ENCODE assay signal across 21 cellular contexts in the genomic region with DNA sequence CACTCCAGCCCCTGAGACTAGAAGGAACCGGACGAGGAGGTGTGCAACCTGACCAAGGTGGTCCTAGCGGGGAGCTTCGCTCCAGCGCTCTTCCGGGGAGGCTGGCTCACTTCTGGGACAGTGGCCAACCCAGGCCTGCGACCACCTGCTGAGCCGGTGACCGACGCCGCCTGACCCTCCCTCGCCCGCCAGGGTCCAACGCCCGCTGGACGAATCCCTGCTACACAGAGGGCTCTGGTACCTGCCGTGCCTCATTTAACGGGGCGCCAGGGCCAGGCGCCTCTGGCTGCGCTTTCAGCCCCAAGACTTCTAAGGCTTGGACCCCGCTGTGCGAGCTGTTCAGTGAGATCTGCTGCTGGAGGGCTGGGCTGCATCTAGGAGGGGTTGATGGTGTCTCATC.
DNase-seq lines count a peak whose midpoint lies in the region; ATAC-seq, FAIRE-seq and TF ChIP-seq lines count a peak whose summit lies in the region.
"Had no signal": no experiment of that assay in that cellular context is flagged by ENCODE, and none has a peak within 500 bp of the region (broad histone marks: within the 10 kb centered on the region; RNA-seq: fewer than 3 reads in every experiment).

No MANE protein-coding gene starts in this region.

- no peaks in the 10 kb centered on the region for H3K36me3 Mint-ChIP-seq in natural killer cell treated with Interleukin-12 subunit alpha and Interleukin-12 subunit beta and Interleukin-15 and Interleukin-18, amount 100 ng/mL, for 72 hours
- no peaks in the 10 kb centered on the region for H3K36me3 Mint-ChIP-seq in natural killer cell
- H3K36me3 Mint-ChIP-seq: CD8-positive, alpha-beta T cell had no signal

- H3K4me2 ChIP-seq in osteoblast (ENCODE audit: insufficient read depth, low read length): no peak overlapping the region
- H3K4me2 ChIP-seq: A549; BLaER1 treated with 17β-estradiol and CSF1 and Interleukin-3, amounts not matched to agents 10 nM and 100 nM had no signal

- H2AFZ ChIP-seq in osteoblast (ENCODE audit: low read length): no peak overlapping the region

- H3K36me3 ChIP-seq in osteoblast (ENCODE audit: insufficient read depth, low read length): no peaks in the 10 kb centered on the region
- H3K36me3 ChIP-seq: BLaER1 treated with 17β-estradiol and CSF1 and Interleukin-3, amounts not matched to agents 10 nM and 100 nM had no signal

- H3K27me3 ChIP-seq in osteoblast (ENCODE audit: insufficient read depth, low read length): no peaks in the 10 kb centered on the region
- H3K27me3 ChIP-seq: BLaER1 treated with 17β-estradiol and CSF1 and Interleukin-3, amounts not matched to agents 10 nM and 100 nM had no signal

- H3K9me3 Mint-ChIP-seq in natural killer cell treated with Interleukin-12 subunit alpha and Interleukin-12 subunit beta and Interleukin-15 and Interleukin-18, amount 100 ng/mL, for 72 hours: no peaks in the 10 kb centered on the region
- no peaks in the 10 kb centered on the region for H3K9me3 Mint-ChIP-seq in natural killer cell
- H3K9me3 Mint-ChIP-seq: CD4-positive, alpha-beta T cell; CD8-positive, alpha-beta T cell had no signal

- no peak overlapping the region for H3K4me3 Mint-ChIP-seq in natural killer cell treated with Interleukin-12 subunit alpha and Interleukin-12 subunit beta and Interleukin-15 and Interleukin-18, amount 100 ng/mL, for 72 hours
- no peak overlapping the region for H3K4me3 Mint-ChIP-seq in natural killer cell
- H3K4me3 Mint-ChIP-seq: B cell; CD4-positive, alpha-beta T cell; CD8-positive, alpha-beta T cell had no signal

- FAIRE-seq in HTR-8/SVneo (lab: Jason Lieb, UNC): no peak
- FAIRE-seq: A549, D721Med, G401.6, GM12891, GM19239 had no signal

- TF ChIP-seq CTCF in natural killer cell (IDR thresholded peaks at IDR 0.05) (no peak), osteoblast (IDR thresholded peaks at IDR 0.05; ENCODE audit: extremely low read depth, low read depth, low read length) (no peak)

- H3K9me3 ChIP-seq in osteoblast (ENCODE audit: low read depth, low read length): no peaks in the 10 kb centered on the region
- H3K9me3 ChIP-seq: A549, Caco-2 had no signal

- intact Hi-C loops in natural killer cell (cut with micrococcal nuclease): no loop called here

- H3K4me1 ChIP-seq in osteoblast (ENCODE audit: insufficient read depth, low read length): no peaks in the 10 kb centered on the region
- H3K4me1 ChIP-seq: A549; BLaER1 treated with 17β-estradiol and CSF1 and Interleukin-3, amounts not matched to agents 10 nM and 100 nM; Caco-2 had no signal

- no peak overlapping the region for H3K4me3 ChIP-seq in osteoblast (ENCODE audit: insufficient read depth, low read length)
- H3K4me3 ChIP-seq: A549; BLaER1 treated with 17β-estradiol and CSF1 and Interleukin-3, amounts not matched to agents 10 nM and 100 nM had no signal

- H3K79me2 ChIP-seq in osteoblast (ENCODE audit: insufficient read depth, low read length): no peaks in the 10 kb centered on the region

- DNase-seq in natural killer cell treated with Interleukin-12 subunit alpha and Interleukin-12 subunit beta and Interleukin-15 and Interleukin-18, amount 100 ng/mL, for 72 hours (ENCODE audit: low spot score): no peak
- no peak for DNase-seq in natural killer cell
- DNase-seq in osteoblast (ENCODE audit: insufficient read length, low spot score, missing footprints): peak; percentile 21
- DNase-seq in NOMO-1 treated with dmso at 0.1 percent for 144 hours (lab: John Stamatoyannopoulos, UW; ENCODE audit: unreplicated experiment): no peak
- DNase-seq in HTR-8/SVneo (ENCODE audit: insufficient read length, low spot score): no peak
- DNase-seq: AML-193; Caco-2; Calu3; CD4-positive, alpha-beta T cell; CD8-positive, alpha-beta T cell; DMS79 treated with DMSO at 0.1 percent for 48 hours; GF-D8 had no signal

- H3K27me3 Mint-ChIP-seq in natural killer cell treated with Interleukin-12 subunit alpha and Interleukin-12 subunit beta and Interleukin-15 and Interleukin-18, amount 100 ng/mL, for 72 hours: peaks cover 16 to 29% of the 10 kb centered on the region in 2 donors
- peaks cover 12 to 32% of the 10 kb centered on the region in 2 donors for H3K27me3 Mint-ChIP-seq in natural killer cell (ENCODE audit: low read depth in 2 of 2)

- no peaks in the 10 kb centered on the region for H3K4me1 Mint-ChIP-seq in natural killer cell treated with Interleukin-12 subunit alpha and Interleukin-12 subunit beta and Interleukin-15 and Interleukin-18, amount 100 ng/mL, for 72 hours (ENCODE audit: low read depth in 2 of 2)
- no peaks in the 10 kb centered on the region for H3K4me1 Mint-ChIP-seq in natural killer cell
- H3K4me1 Mint-ChIP-seq: B cell had no signal

- H3K27ac ChIP-seq in osteoblast (ENCODE audit: low read depth, low read length): no peak overlapping the region
- H3K27ac ChIP-seq: 22Rv1; A549; BLaER1 treated with 17β-estradiol and CSF1 and Interleukin-3, amounts not matched to agents 10 nM and 100 nM; C4-2B had no signal

- ATAC-seq in natural killer cell treated with Interleukin-12 subunit alpha and Interleukin-12 subunit beta and Interleukin-15 and Interleukin-18, amount 100 ng/mL, for 72 hours: peak; percentile 24 to 53
- ATAC-seq in natural killer cell: no peak
- ATAC-seq: CD8-positive, alpha-beta T cell had no signal

- no peak overlapping the region for H3K27ac Mint-ChIP-seq in natural killer cell treated with Interleukin-12 subunit alpha and Interleukin-12 subunit beta and Interleukin-15 and Interleukin-18, amount 100 ng/mL, for 72 hours
- H3K27ac Mint-ChIP-seq in natural killer cell: no peak overlapping the region
- H3K27ac Mint-ChIP-seq: B cell; CD4-positive, alpha-beta T cell; CD8-positive, alpha-beta T cell had no signal

- no peaks in the 10 kb centered on the region for H4K20me1 ChIP-seq in osteoblast (ENCODE audit: insufficient read depth, low read length)
- H4K20me1 ChIP-seq: BLaER1 treated with 17β-estradiol and CSF1 and Interleukin-3, amounts not matched to agents 10 nM and 100 nM had no signal

Comparison
In these comparisons a context has a peak if more than half of its experiments do, and no peak if none do; other contexts are left out.
1. ATAC-seq: peak in natural killer cell treated with Interleukin-12 subunit alpha and Interleukin-12 subunit beta and Interleukin-15 and Interleukin-18, amount 100 ng/mL, for 72 hours (2 of 2); none in natural killer cell (0 of 3).